ENCODE assay signal across 19 cellular contexts in the genomic region with DNA sequence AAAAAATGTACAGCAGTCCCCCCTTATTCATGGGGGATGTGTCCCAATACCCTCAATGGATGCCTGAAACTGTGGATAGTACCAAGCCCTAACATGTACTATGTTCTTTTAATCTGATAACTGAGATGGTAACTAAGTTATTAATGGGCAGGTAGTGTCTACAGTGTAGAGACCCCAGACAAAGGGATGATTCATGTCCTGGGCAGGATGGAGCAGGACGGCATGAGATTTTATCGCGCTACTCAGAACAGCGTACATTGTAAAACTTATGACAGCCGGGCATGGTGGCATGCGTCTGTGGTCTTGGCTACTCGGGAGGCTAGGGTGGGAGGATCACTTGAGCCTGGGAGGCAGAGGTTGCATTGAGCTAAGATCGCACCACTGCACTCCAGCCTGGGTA. TPM values are rescaled to one million over a fixed set of nuclear protein-coding genes. Genes with fewer than 3 reads are reported as not detected.
A peak's percentile ranks its signal among the peaks of the same experiment; 100 is the strongest.
DNase-seq lines count a peak whose midpoint lies in the region; ATAC-seq, FAIRE-seq and TF ChIP-seq lines count a peak whose summit lies in the region.
"Had no signal": no experiment of that assay in that cellular context is flagged by ENCODE, and none has a peak within 500 bp of the region (broad histone marks: within the 10 kb centered on the region; RNA-seq: fewer than 3 reads in every experiment).

No MANE protein-coding gene starts in this region.

- H3K4me1 Mint-ChIP-seq in progenitor cell of endocrine pancreas (ENCODE audit: low read depth) = peaks cover 3% of the 10 kb centered on the region
- H3K4me1 Mint-ChIP-seq: GM23338 had no signal

- no peak overlapping the region for H3K4me3 Mint-ChIP-seq in progenitor cell of endocrine pancreas (ENCODE audit: low read depth)
- H3K4me3 Mint-ChIP-seq: CD4-positive, CD25-positive, alpha-beta regulatory T cell; CD8-positive, alpha-beta T cell; GM23338 had no signal

- H3K36me3 ChIP-seq in bronchial epithelial cell (ENCODE audit: control insufficient read depth, insufficient read depth, low read length) = no peaks in the 10 kb centered on the region

- ATAC-seq in foreskin keratinocyte = peak; percentile 90
- ATAC-seq: CD8-positive, alpha-beta T cell; GM12878; GM23338 had no signal

- no peak for DNase-seq in HTR-8/SVneo (ENCODE audit: insufficient read length, low spot score)
- DNase-seq in bronchial epithelial cell (ENCODE audit: low read depth) = peak; percentile 40
- DNase-seq in foreskin keratinocyte = peak; percentile 49 to 78
- no peak for DNase-seq in progenitor cell of endocrine pancreas (ENCODE audit: low spot score, unreplicated experiment)
- DNase-seq in NCI-H2196 treated with DMSO at 0.1 percent for 48 hours (lab: John Stamatoyannopoulos, UW; ENCODE audit: unreplicated experiment) = no peak
- no peak for DNase-seq in foreskin fibroblast
- no peak for DNase-seq in NCI-H146 treated with DMSO at 0.1 percent for 48 hours (lab: John Stamatoyannopoulos, UW; ENCODE audit: unreplicated experiment)
- no peak for DNase-seq in islet precursor cell
- DNase-seq: CD4-positive, CD25-positive, alpha-beta regulatory T cell; CD8-positive, alpha-beta T cell; DMS 273 treated with DMSO at 0.1 percent for 48 hours; DMS79; GDM1; H7 had no signal

- FAIRE-seq in HTR-8/SVneo (lab: Jason Lieb, UNC) = peak; percentile 95
- FAIRE-seq in bronchial epithelial cell (lab: Jason Lieb, UNC) = no peak
- FAIRE-seq: D721Med, GM12878, GM18507 had no signal

- peaks cover 10% of the 10 kb centered on the region for H3K4me1 ChIP-seq in foreskin keratinocyte

- H3K27me3 Mint-ChIP-seq in progenitor cell of endocrine pancreas = no peaks in the 10 kb centered on the region

- H3K4me3 ChIP-seq in bronchial epithelial cell (ENCODE audit: low read depth, low read length) (no peak overlapping the region), foreskin fibroblast (ENCODE audit: low read depth in 1 of 2, low read length in 2 of 2) (no peak overlapping the region)
- H3K4me3 ChIP-seq: GM12878, GM23338 had no signal

- no peak for TF ChIP-seq CTCF in bronchial epithelial cell (IDR thresholded peaks at IDR 0.05; ENCODE audit: insufficient read depth, low read length, severe bottlenecking)
- no peak for TF ChIP-seq CTCF in foreskin keratinocyte (conservative IDR thresholded peaks at IDR 0.05)
- no peak for TF ChIP-seq CTCF in progenitor cell of endocrine pancreas (IDR thresholded peaks at IDR 0.05; ENCODE audit: unreplicated experiment)
- no peak for TF ChIP-seq CTCF in foreskin fibroblast (IDR thresholded peaks at IDR 0.05; ENCODE audit: low read depth, low read length)

- H3K27me3 ChIP-seq in bronchial epithelial cell (ENCODE audit: control insufficient read depth, insufficient read depth, low read length) = no peaks in the 10 kb centered on the region
- no peaks in the 10 kb centered on the region for H3K27me3 ChIP-seq in foreskin keratinocyte

- H3K9me3 Mint-ChIP-seq in progenitor cell of endocrine pancreas (ENCODE audit: low read depth) = no peaks in the 10 kb centered on the region
- H3K9me3 Mint-ChIP-seq: CD4-positive, CD25-positive, alpha-beta regulatory T cell; CD8-positive, alpha-beta T cell; GM23338 had no signal

- H3K27ac ChIP-seq in foreskin keratinocyte = no peak overlapping the region
- H3K27ac ChIP-seq: C4-2B had no signal

- H3K36me3 Mint-ChIP-seq in progenitor cell of endocrine pancreas (ENCODE audit: insufficient read depth) = peaks cover 10% of the 10 kb centered on the region

- peak overlapping the region; percentile 47 for H3K27ac Mint-ChIP-seq in progenitor cell of endocrine pancreas
- H3K27ac Mint-ChIP-seq: CD4-positive, CD25-positive, alpha-beta regulatory T cell; CD8-positive, alpha-beta T cell; GM23338 had no signal

RNA-seq across cellular contexts. Expression of a gene that starts 37.1 kb away (rescaled TPM):
- total RNA-seq in bronchial epithelial cell = 6.0 and 8.7 TPM in 2 replicates
- total RNA-seq in foreskin keratinocyte = 20.5 and 22.8 TPM in 2 replicates
- 6.2 and 7.4 TPM in 2 replicates for polyA plus RNA-seq in foreskin keratinocyte
- 17.7 and 19.8 TPM in 2 replicates for total RNA-seq in progenitor cell of endocrine pancreas

RNA-seq across cellular contexts. Expression of a gene that starts 37.3 kb away (rescaled TPM):
- total RNA-seq in bronchial epithelial cell (15.5 and 18.3 TPM in 2 replicates), foreskin keratinocyte (41.6 and 45.7 TPM in 2 replicates), progenitor cell of endocrine pancreas (34.1 and 37.9 TPM in 2 replicates)
- polyA plus RNA-seq in foreskin keratinocyte = 57.4 and 63.0 TPM in 2 replicates

Comparison
In these comparisons a context has a peak if more than half of its experiments do, and no peak if none do; other contexts are left out.
1. DNase-seq: peak in bronchial epithelial cell (single experiment) and foreskin keratinocyte (2 of 2); none in HTR-8/SVneo (single experiment), progenitor cell of endocrine pancreas (single experiment), NCI-H2196 treated with DMSO at 0.1 percent for 48 hours (single experiment), foreskin fibroblast (0 of 2), NCI-H146 treated with DMSO at 0.1 percent for 48 hours (single experiment) and islet precursor cell (single experiment).